ENCODE assay signal across 18 cellular contexts in the genomic region with DNA sequence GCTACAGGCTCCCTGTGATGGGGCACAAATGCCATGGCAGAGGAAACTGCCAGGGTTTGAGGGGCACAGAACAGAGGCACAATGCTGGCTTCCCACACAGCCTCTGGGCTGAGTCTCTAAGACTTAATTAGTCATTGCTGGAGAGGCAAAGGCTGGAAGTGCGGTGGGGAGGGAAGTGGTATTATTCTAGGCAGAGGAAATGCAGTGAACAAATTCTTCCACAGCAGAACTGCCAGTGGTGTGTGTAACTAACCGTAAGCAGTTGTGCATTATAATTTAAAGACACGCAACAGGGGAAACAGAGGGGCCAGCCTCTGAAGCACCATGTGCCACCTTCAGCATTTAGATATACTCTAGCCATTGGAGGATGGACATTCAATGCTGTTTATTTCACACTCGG.
"Had no signal": no experiment of that assay in that cellular context is flagged by ENCODE, and none has a peak within 500 bp of the region (broad histone marks: within the 10 kb centered on the region; RNA-seq: fewer than 3 reads in every experiment).

No MANE protein-coding gene starts in this region.

- H3K36me3 ChIP-seq: esophagus squamous epithelium, upper lobe of left lung had no signal

- H3K4me3 ChIP-seq: body of pancreas, esophagus squamous epithelium, mucosa of descending colon, testis, upper lobe of left lung had no signal

- H3K27me3 Mint-ChIP-seq: progenitor cell of endocrine pancreas had no signal

- H3K9me3 ChIP-seq: body of pancreas, testis, upper lobe of left lung had no signal

- H3K4me3 Mint-ChIP-seq: activated naive CD8-positive, alpha-beta T cell treated with anti-CD3 and anti-CD28 coated beads, Interleukin-2, amount 10 ng/mL, durations not matched to agents 7 days and 5 days; effector memory CD8-positive, alpha-beta T cell; naive B cell; neural crest cell had no signal

- H3K36me3 Mint-ChIP-seq: activated naive CD8-positive, alpha-beta T cell treated with anti-CD3 and anti-CD28 coated beads, Interleukin-2, amount 10 ng/mL, durations not matched to agents 7 days and 5 days; naive B cell had no signal

- DNase-seq: activated CD8-positive, alpha-beta memory T cell treated with anti-CD3 and anti-CD28 coated beads, Interleukin-2, amount 50 U/mL, for 48 hours; activated gamma-delta T cell treated with Interleukin-2 at 50 U/mL for 16 hours; activated naive CD8-positive, alpha-beta T cell treated with anti-CD3 and anti-CD28 coated beads, Interleukin-2, amount 10 ng/mL, durations not matched to agents 7 days and 5 days; body of pancreas; effector memory CD8-positive, alpha-beta T cell; esophagus squamous epithelium; mesenchymal stem cell; mucosa of descending colon; naive B cell; stimulated activated CD4-positive, alpha-beta T cell treated with anti-CD3 and anti-CD28 coated beads, Interleukin-12 subunit alpha, Interleukin-12 subunit beta, amount 100 ng/mL, for 4 hours; stimulated activated CD4-positive, alpha-beta T cell treated with anti-CD3 and anti-CD28 coated beads, Interleukin-2, amount 100 ng/mL, for 24 hours; T-helper 1 cell; T1000; testis; upper lobe of left lung had no signal

- H3K9me3 Mint-ChIP-seq: activated naive CD8-positive, alpha-beta T cell treated with anti-CD3 and anti-CD28 coated beads, Interleukin-2, amount 10 ng/mL, durations not matched to agents 7 days and 5 days; effector memory CD8-positive, alpha-beta T cell; neural crest cell had no signal

- H3K27me3 ChIP-seq: body of pancreas, esophagus squamous epithelium, testis, upper lobe of left lung had no signal

- H3K4me1 Mint-ChIP-seq: activated naive CD8-positive, alpha-beta T cell treated with anti-CD3 and anti-CD28 coated beads, Interleukin-2, amount 10 ng/mL, durations not matched to agents 7 days and 5 days; naive B cell; neural crest cell had no signal

- H3K27ac Mint-ChIP-seq: activated naive CD8-positive, alpha-beta T cell treated with anti-CD3 and anti-CD28 coated beads, Interleukin-2, amount 10 ng/mL, durations not matched to agents 7 days and 5 days; effector memory CD8-positive, alpha-beta T cell; naive B cell; progenitor cell of endocrine pancreas had no signal

- H3K4me1 ChIP-seq: esophagus squamous epithelium, testis had no signal

- ATAC-seq: activated CD4-positive, CD25-positive, alpha-beta regulatory T cell treated with anti-CD3 and anti-CD28 coated beads, Interleukin-2, amount 50 U/mL, for 24 hours; body of pancreas; effector memory CD8-positive, alpha-beta T cell; mucosa of descending colon had no signal

- H3K27ac ChIP-seq: body of pancreas, esophagus squamous epithelium, testis, upper lobe of left lung had no signal
